ENCODE assay signal across 9 cellular contexts in the genomic region with DNA sequence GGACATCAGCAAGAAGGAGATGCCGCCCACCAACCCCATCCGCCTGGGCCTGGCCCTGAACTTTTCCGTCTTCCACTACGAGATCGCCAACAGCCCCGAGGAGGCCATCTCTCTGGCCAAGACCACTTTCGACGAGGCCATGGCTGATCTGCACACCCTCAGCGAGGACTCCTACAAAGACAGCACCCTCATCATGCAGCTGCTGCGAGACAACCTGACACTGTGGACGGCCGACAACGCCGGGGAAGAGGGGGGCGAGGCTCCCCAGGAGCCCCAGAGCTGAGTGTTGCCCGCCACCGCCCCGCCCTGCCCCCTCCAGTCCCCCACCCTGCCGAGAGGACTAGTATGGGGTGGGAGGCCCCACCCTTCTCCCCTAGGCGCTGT. TPM values are rescaled to one million over a fixed set of nuclear protein-coding genes. Genes with fewer than 3 reads are reported as not detected.
DNase-seq lines count a peak whose midpoint lies in the region; ATAC-seq and TF ChIP-seq lines count a peak whose summit lies in the region.
"Had no signal": no experiment of that assay in that cellular context is flagged by ENCODE, and none has a peak within 500 bp of the region (broad histone marks: within the 10 kb centered on the region; RNA-seq: fewer than 3 reads in every experiment).

No MANE protein-coding gene starts in this region.

- peak overlapping the region; percentile 64 for H3K4me3 Mint-ChIP-seq in T-helper 2 cell treated with Interferon-gamma antibody and Interleukin-4, amounts not matched to agents 5 μg/mL and 100 μg/mL, for 36 hours
- peak overlapping the region; percentile 92 for H3K4me3 Mint-ChIP-seq in activated B cell treated with CpG ODN at 0.5 μM for 24 hours

- CTCF ChIA-PET in activated B cell treated with CpG ODN at 0.5 μM for 24 hours (lab: Charles Lee) = interaction anchor here (0.8 kb wide), 1 partner anchor 13 kb away, joined by 4 read pairs; no protein-coding TSS in a partner anchor

- H3K36me3 ChIP-seq in left lung = no peaks in the 10 kb centered on the region
- no peaks in the 10 kb centered on the region for H3K36me3 ChIP-seq in subcutaneous abdominal adipose tissue (ENCODE audit: control insufficient read depth in 5 of 5, insufficient read depth in 5 of 5, low read length in 5 of 5)

- H3K27me3 Mint-ChIP-seq in T-helper 2 cell treated with Interferon-gamma antibody and Interleukin-4, amounts not matched to agents 5 μg/mL and 100 μg/mL, for 36 hours (ENCODE audit: low read depth) = no peaks in the 10 kb centered on the region
- H3K27me3 Mint-ChIP-seq in activated B cell treated with CpG ODN at 0.5 μM for 24 hours = no peaks in the 10 kb centered on the region

- H3K9me3 Mint-ChIP-seq in T-helper 2 cell treated with Interferon-gamma antibody and Interleukin-4, amounts not matched to agents 5 μg/mL and 100 μg/mL, for 36 hours = no peaks in the 10 kb centered on the region
- H3K9me3 Mint-ChIP-seq in activated B cell treated with CpG ODN at 0.5 μM for 24 hours = no peaks in the 10 kb centered on the region

- POLR2A ChIA-PET in activated B cell treated with CpG ODN at 0.5 μM for 24 hours (lab: Charles Lee) = interaction anchor here (1.6 to 3.6 kb wide), 3 partner anchors 25 to 371 kb away, joined by 5 to 64 read pairs (median 28); a partner anchor contains a TSS

- H3K36me3 Mint-ChIP-seq in T-helper 2 cell treated with Interferon-gamma antibody and Interleukin-4, amounts not matched to agents 5 μg/mL and 100 μg/mL, for 36 hours (ENCODE audit: low read depth) = no peaks in the 10 kb centered on the region
- peaks cover 4% of the 10 kb centered on the region for H3K36me3 Mint-ChIP-seq in activated B cell treated with CpG ODN at 0.5 μM for 24 hours (ENCODE audit: low read depth)

- H3K27ac ChIP-seq in left lung (peak overlapping the region; percentile 92 to 95), subcutaneous abdominal adipose tissue (ENCODE audit: low read depth, low read length) (no peak overlapping the region)

- no peak for TF ChIP-seq CTCF in activated B cell treated with CpG ODN at 0.5 μM for 24 hours (IDR thresholded peaks at IDR 0.05)
- no peak for TF ChIP-seq CTCF in left lung (IDR thresholded peaks at IDR 0.05)

- H3K4me1 Mint-ChIP-seq in T-helper 2 cell treated with Interferon-gamma antibody and Interleukin-4, amounts not matched to agents 5 μg/mL and 100 μg/mL, for 36 hours (ENCODE audit: low read depth) = peaks cover 20% of the 10 kb centered on the region
- peaks cover 23% of the 10 kb centered on the region for H3K4me1 Mint-ChIP-seq in activated B cell treated with CpG ODN at 0.5 μM for 24 hours

- DNase-seq in T-helper 2 cell treated with Interferon-gamma antibody and Interleukin-4, amounts not matched to agents 5 μg/mL and 100 μg/mL, for 36 hours (ENCODE audit: low spot score) = no peak
- DNase-seq in T-helper 2 cell (no peak), activated B cell treated with CpG ODN at 0.5 μM for 24 hours (no peak), left lung (peak in 1 of 2 donors; percentile 67), activated gamma-delta T cell (lab: John Stamatoyannopoulos, UW) (no peak), NCI-H446 (lab: John Stamatoyannopoulos, UW) (no peak)

- H3K27me3 ChIP-seq in left lung = no peaks in the 10 kb centered on the region
- no peaks in the 10 kb centered on the region for H3K27me3 ChIP-seq in subcutaneous abdominal adipose tissue (ENCODE audit: control insufficient read depth in 5 of 5, insufficient read depth in 4 of 5, low read length in 5 of 5)

- intact Hi-C loops in activated B cell treated with CpG ODN at 0.5 μM for 24 hours (cut with micrococcal nuclease) = loop anchor here (2.0 kb wide), 1 partner anchor 25 kb away; no protein-coding TSS in a partner anchor
- intact Hi-C loops in left lung (cut with DNase I) = no loop called here

- peak overlapping the region; percentile 51 for H3K27ac Mint-ChIP-seq in T-helper 2 cell treated with Interferon-gamma antibody and Interleukin-4, amounts not matched to agents 5 μg/mL and 100 μg/mL, for 36 hours
- H3K27ac Mint-ChIP-seq in activated B cell treated with CpG ODN at 0.5 μM for 24 hours = peak overlapping the region; percentile 59

- ATAC-seq in activated B cell treated with CpG ODN at 0.5 μM for 24 hours (ENCODE audit: low read depth) = no peak
- ATAC-seq in left lung = no peak
- no peak for ATAC-seq in GM18870 (IDR thresholded peaks at IDR 0.05; ENCODE audit: unreplicated experiment)

- H3K9me3 ChIP-seq in left lung (no peaks in the 10 kb centered on the region), subcutaneous abdominal adipose tissue (ENCODE audit: control insufficient read depth in 5 of 5, low read length in 5 of 5) (no peaks in the 10 kb centered on the region)

- peak overlapping the region; percentile 59 to 65 for H3K4me3 ChIP-seq in left lung
- H3K4me3 ChIP-seq in subcutaneous abdominal adipose tissue (ENCODE audit: low read depth in 1 of 5, low read length in 5 of 5) = peak overlapping the region in 3 of 5 donors; percentile 77 to 85 (median 83)

- H3K4me1 ChIP-seq in left lung = peaks cover 0 to 32% of the 10 kb centered on the region in 2 donors
- peaks cover 4 to 21% (median 13%) of the 10 kb centered on the region in 5 donors for H3K4me1 ChIP-seq in subcutaneous abdominal adipose tissue (ENCODE audit: control insufficient read depth in 5 of 5, insufficient read depth in 5 of 5, low read length in 5 of 5)

- no peak overlapping the region for H3K9ac ChIP-seq in subcutaneous abdominal adipose tissue (ENCODE audit: low read length in 5 of 5)

RNA-seq across cellular contexts. Expression of a gene that starts 0.7 kb away (rescaled TPM):
- total RNA-seq in activated B cell treated with CpG ODN at 0.5 μM for 24 hours (0.22 and 0.29 TPM in 2 replicates), left lung (100 to 1,000 TPM; 130 to 192 TPM)

RNA-seq across cellular contexts. Expression of a gene that starts 26.4 kb away (rescaled TPM):
- total RNA-seq in activated B cell treated with CpG ODN at 0.5 μM for 24 hours = 42.6 and 48.6 TPM in 2 replicates
- 10 to 100 TPM; 23.5 to 25.1 TPM for total RNA-seq in left lung

RNA-seq across cellular contexts. Expression of a gene that starts 36.6 kb away (rescaled TPM):
- total RNA-seq in activated B cell treated with CpG ODN at 0.5 μM for 24 hours (24.0 and 26.0 TPM in 2 replicates), left lung (10 to 100 TPM; 16.2 to 16.3 TPM)

RNA-seq across cellular contexts. Expression of a gene that starts 37.2 kb away (rescaled TPM):
- total RNA-seq in activated B cell treated with CpG ODN at 0.5 μM for 24 hours = 27.1 and 30.3 TPM in 2 replicates
- total RNA-seq in left lung = 10 to 100 TPM; 22.8 to 33.4 TPM

RNA-seq across cellular contexts. Expression of a gene that starts 50.1 kb away (rescaled TPM):
- total RNA-seq in activated B cell treated with CpG ODN at 0.5 μM for 24 hours = not detected in 2 replicates
- total RNA-seq in left lung = 1 to 10 TPM; 1.2 to 7.8 TPM
- total RNA-seq: omental fat pad had no signal

Comparison
In these comparisons a context has a peak if more than half of its experiments do, and no peak if none do; other contexts are left out.
1. RNA of a gene that starts 0.7 kb away (total RNA-seq): 130 to 192 TPM in left lung; 0.22 to 0.29 TPM in activated B cell treated with CpG ODN at 0.5 μM for 24 hours; every median in the first group is over 100 times any median in the second.